In the genomic region with DNA sequence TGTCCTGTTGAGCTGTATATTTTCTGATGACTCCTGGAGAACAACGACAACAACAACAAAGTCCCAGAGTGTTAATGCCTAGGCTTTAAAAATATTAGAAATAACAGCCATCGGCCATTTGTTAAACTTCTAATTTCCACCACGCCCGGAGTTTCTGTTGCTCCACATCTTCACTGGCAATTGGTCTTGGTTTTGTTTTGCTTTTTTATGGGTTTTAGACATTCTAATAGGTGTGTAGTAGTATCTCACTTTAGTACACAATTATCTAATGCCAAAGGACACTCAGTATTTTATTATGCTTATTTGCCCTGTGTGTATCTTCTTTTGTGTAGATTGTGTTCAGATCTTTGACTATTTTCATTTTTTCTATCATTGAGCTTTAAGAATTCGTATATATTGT, we compare ENCODE assay signal across 10 cellular contexts. TPM values are rescaled to one million over a fixed set of nuclear protein-coding genes. Genes with fewer than 3 reads are reported as not detected.
"Had no signal": no experiment of that assay in that cellular context is flagged by ENCODE, and none has a peak within 500 bp of the region (broad histone marks: within the 10 kb centered on the region; RNA-seq: fewer than 3 reads in every experiment).

No MANE protein-coding gene starts in this region.

- H3K27ac ChIP-seq: HL-60 had no signal

- H3K27ac Mint-ChIP-seq: GM23338, H9, HFFc6, IgD-negative memory B cell had no signal

- H3K36me3 Mint-ChIP-seq: IgD-negative memory B cell had no signal

- DNase-seq: H9, HCEC 1CT, HFFc6, KG1 had no signal

- H3K4me2 ChIP-seq: GM23338 had no signal

- H3K27me3 Mint-ChIP-seq: IgD-negative memory B cell had no signal

- H3K4me3 ChIP-seq: GM23338 had no signal

- H3K4me3 Mint-ChIP-seq: GM23338, H9, HFFc6, IgD-negative memory B cell had no signal

- H2AFZ ChIP-seq: GM23338 had no signal

- FAIRE-seq: H1, H54, HepG2 had no signal

- H3K9me3 Mint-ChIP-seq: GM23338, HFFc6, IgD-negative memory B cell had no signal

- ATAC-seq: GM23338, HepG2 had no signal

- H3K4me1 Mint-ChIP-seq: GM23338, H9 had no signal

RNA-seq across cellular contexts. Expression of gene MAGEA12, which starts 5.0 kb away (rescaled TPM):
- total RNA-seq: H1, H9, HepG2 had no signal
- polyA plus RNA-seq: H1, HepG2, IgD-negative memory B cell had no signal

RNA-seq across cellular contexts. Expression of gene CSAG1, which starts 5.0 kb away (rescaled TPM):
- total RNA-seq: GM23338, H1, H9, HepG2 had no signal
- polyA plus RNA-seq: H1, HepG2, IgD-negative memory B cell had no signal

RNA-seq across cellular contexts. Expression of gene MAGEA2, which starts 15.1 kb away (rescaled TPM):
- total RNA-seq: H1, HFFc6 had no signal
- polyA plus RNA-seq: IgD-negative memory B cell had no signal

RNA-seq across cellular contexts. Expression of gene CSAG3, which starts 20.5 kb away (rescaled TPM):
- total RNA-seq: GM23338, H1, H9, HepG2, HFFc6 had no signal
- polyA plus RNA-seq: HepG2, IgD-negative memory B cell had no signal

RNA-seq across cellular contexts. Expression of gene MAGEA2B, which starts 24.1 kb away (rescaled TPM):
- total RNA-seq: H1, H9, HFFc6 had no signal
- polyA plus RNA-seq: HepG2, IgD-negative memory B cell had no signal
